In the genomic region with DNA sequence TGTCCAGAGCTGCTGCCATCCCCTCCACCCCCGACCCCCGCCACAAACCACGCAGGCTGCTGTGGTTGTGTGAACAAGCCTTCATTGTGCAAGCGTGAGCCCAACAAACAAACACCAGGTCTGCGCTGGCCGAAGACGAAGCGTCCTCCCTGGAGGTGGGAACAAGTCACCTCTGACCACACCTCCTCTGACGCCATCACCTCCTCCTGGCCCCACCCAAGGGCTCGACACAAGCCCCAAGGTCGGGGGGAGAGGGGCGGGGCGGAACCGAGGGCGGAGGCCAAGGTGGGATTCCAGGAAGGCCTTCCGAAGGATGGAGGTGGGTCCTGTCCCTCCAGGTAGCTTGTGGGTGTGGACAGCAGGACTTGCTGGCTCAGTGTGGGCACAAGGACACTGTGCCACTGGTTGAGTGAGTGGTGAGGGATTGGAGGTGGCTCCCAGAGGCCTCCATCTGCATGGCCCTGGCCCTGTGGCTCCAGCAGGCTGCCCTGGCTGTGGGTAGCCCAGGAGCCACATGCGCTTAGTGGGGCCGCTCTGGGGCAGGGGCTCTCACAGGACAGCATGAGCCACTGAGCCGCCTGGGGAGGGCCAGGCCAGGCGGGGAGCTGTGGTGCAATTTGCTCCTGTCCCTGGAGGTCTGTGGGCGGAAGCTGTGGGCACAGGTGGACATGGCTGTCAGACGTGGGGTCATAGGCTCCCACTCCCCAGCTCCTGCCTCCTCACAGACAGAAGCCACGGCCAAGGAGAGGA, we compare ENCODE assay signal across 11 cellular contexts. TPM values are rescaled to one million over a fixed set of nuclear protein-coding genes. Genes with fewer than 3 reads are reported as not detected.
DNase-seq lines count a peak whose midpoint lies in the region; ATAC-seq, FAIRE-seq and TF ChIP-seq lines count a peak whose summit lies in the region.
"Had no signal": no experiment of that assay in that cellular context is flagged by ENCODE, and none has a peak within 500 bp of the region (broad histone marks: within the 10 kb centered on the region; RNA-seq: fewer than 3 reads in every experiment).

No MANE protein-coding gene starts in this region.

- H3K36me3 ChIP-seq in SK-N-SH (replicated peaks in 1 of 2; ENCODE audit: control insufficient read depth in 1 of 2, insufficient read depth in 2 of 2, low read length in 1 of 2): no peaks in the 10 kb centered on the region
- H3K36me3 ChIP-seq in astrocyte (ENCODE audit: insufficient read depth, low read length): no peaks in the 10 kb centered on the region
- H3K36me3 ChIP-seq in keratinocyte (ENCODE audit: control insufficient read depth in 2 of 2, extremely low read depth in 1 of 2, insufficient read depth in 2 of 2, low read length in 2 of 2): no peaks in the 10 kb centered on the region

- H3K9me2 ChIP-seq in SK-N-SH: no peaks in the 10 kb centered on the region

- no peak for FAIRE-seq in astrocyte (lab: Jason Lieb, UNC)
- FAIRE-seq in keratinocyte (lab: Jason Lieb, UNC): no peak

- peaks cover 12% of the 10 kb centered on the region for H3K4me1 Mint-ChIP-seq in astrocyte (ENCODE audit: low read depth, unreplicated experiment)

- H3F3A ChIP-seq in SK-N-SH (replicated peaks; ENCODE audit: insufficient read depth): no peaks in the 10 kb centered on the region

- H3K4me3 ChIP-seq in SK-N-SH (ENCODE audit: low read depth in 2 of 2, low read length in 1 of 2) (no peak overlapping the region), astrocyte (ENCODE audit: insufficient read depth, low read depth, low read length) (no peak overlapping the region), keratinocyte (ENCODE audit: control insufficient read depth in 2 of 3, extremely low read depth in 1 of 3, insufficient read depth in 2 of 3, low read depth in 1 of 3, low read length in 3 of 3) (no peak overlapping the region)

- H3K4me1 ChIP-seq in SK-N-SH (ENCODE audit: control insufficient read depth in 1 of 2, insufficient read depth in 2 of 2, low read depth in 1 of 2, low read length in 1 of 2): peaks cover 10 to 43% of the 10 kb centered on the region in 2 experiments; a peak in 3 of 4 replicates
- H3K4me1 ChIP-seq in astrocyte (ENCODE audit: insufficient read depth, low read length): peaks cover 14% of the 10 kb centered on the region
- H3K4me1 ChIP-seq in keratinocyte (ENCODE audit: control insufficient read depth, extremely low read depth, insufficient read depth, low read length): peaks cover 12% of the 10 kb centered on the region

- H3K27ac ChIP-seq in SK-N-SH (ENCODE audit: low read depth in 2 of 2, low read length in 1 of 2) (peak overlapping the region in 1 of 2 experiments; percentile 52; a peak in 1 of 4 replicates), astrocyte (ENCODE audit: low read depth, low read length) (peak overlapping the region; percentile 76), keratinocyte (ENCODE audit: control insufficient read depth, insufficient read depth, low read length) (no peak overlapping the region), temporal lobe (ENCODE audit: low read depth, low read length) (peak overlapping the region; percentile 6)
- H3K27ac ChIP-seq: 22Rv1 had no signal

- dilution Hi-C loops in keratinocyte (cut with MboI; ENCODE audit: extremely low pct_ligation_motif_present, low sequenced_read_pairs): no loop called here

- no peaks in the 10 kb centered on the region for H3K9me1 ChIP-seq in keratinocyte (ENCODE audit: control insufficient read depth, extremely low read depth, insufficient read depth, low read length)

- TF ChIP-seq EP300 in SK-N-SH (IDR thresholded peaks at IDR 0.05; ENCODE audit: borderline replicate concordance in 1 of 2, low read depth in 1 of 2, low read length in 1 of 2): no peak

- no peak overlapping the region for H3K9ac ChIP-seq in SK-N-SH
- peak overlapping the region; percentile 62 for H3K9ac ChIP-seq in astrocyte (ENCODE audit: low read length)
- H3K9ac ChIP-seq in keratinocyte (ENCODE audit: control insufficient read depth, extremely low read depth, insufficient read depth, low read length): no peak overlapping the region

- TF ChIP-seq CTCF in SK-N-SH (IDR thresholded peaks at IDR 0.05): no peak
- no peak for TF ChIP-seq CTCF in astrocyte (IDR thresholded peaks at IDR 0.05; ENCODE audit: insufficient read depth, low read depth, low read length)
- TF ChIP-seq CTCF in keratinocyte (optimal IDR thresholded peaks at IDR 0.05 in 1 of 3, IDR thresholded peaks at IDR 0.05 in 1 of 3, conservative IDR thresholded peaks at IDR 0.05 in 1 of 3; ENCODE audit: extremely low read depth in 1 of 3, insufficient read depth in 2 of 3, low read length in 3 of 3): no peak
- no peak for TF ChIP-seq CTCF in GM20000 (IDR thresholded peaks at IDR 0.05; ENCODE audit: extremely low read depth, missing control alignments)

- POLR2A ChIA-PET in SK-N-SH (lab: Yijun Ruan, JAX): interaction anchor here (1.6 kb wide), 1 partner anchor 64 kb away, joined by 3 read pairs; no protein-coding TSS in a partner anchor

- DNase-seq in SK-N-SH: no peak
- no peak for DNase-seq in astrocyte (ENCODE audit: low read depth)
- no peak for DNase-seq in keratinocyte (ENCODE audit: low read depth, low spot score)
- DNase-seq in KBM-7: no peak
- no peak for DNase-seq in GM20000 (ENCODE audit: low spot score)
- DNase-seq: activated CD4-positive, CD25-positive, alpha-beta regulatory T cell treated with anti-CD3 and anti-CD28 coated beads, Interleukin-2, amount 50 U/mL, for 72 hours; NCI-H2227 treated with DMSO at 0.1 percent for 48 hours had no signal

- H3K4me2 ChIP-seq in SK-N-SH: no peak overlapping the region
- H3K4me2 ChIP-seq in astrocyte (ENCODE audit: low read length): peak overlapping the region; percentile 67
- no peak overlapping the region for H3K4me2 ChIP-seq in keratinocyte (ENCODE audit: control insufficient read depth, extremely low read depth, insufficient read depth, low read depth, low read length)

- CTCF ChIA-PET in SK-N-SH (lab: Yijun Ruan, JAX): interaction anchor here (0.7 to 3.6 kb wide), 5 partner anchors 11 to 1967 kb away, joined by 3 to 21 read pairs (median 4); a partner anchor contains a TSS

- H3K27me3 Mint-ChIP-seq in astrocyte (ENCODE audit: low read depth, unreplicated experiment): no peaks in the 10 kb centered on the region

- H3K79me2 ChIP-seq in SK-N-SH (ENCODE audit: insufficient read depth) (no peaks in the 10 kb centered on the region), astrocyte (ENCODE audit: insufficient read depth, low read length) (no peaks in the 10 kb centered on the region), keratinocyte (ENCODE audit: control insufficient read depth, insufficient read depth, low read length) (no peaks in the 10 kb centered on the region)

- H3K27me3 ChIP-seq in SK-N-SH (ENCODE audit: insufficient read depth) (no peaks in the 10 kb centered on the region), astrocyte (ENCODE audit: insufficient read depth, low read length) (no peaks in the 10 kb centered on the region), keratinocyte (ENCODE audit: control insufficient read depth, extremely low read depth, insufficient read depth, low read length) (no peaks in the 10 kb centered on the region)

- no peak for ATAC-seq in SK-N-SH treated with all-trans-retinoic acid at 6 μM for 48 hours
- ATAC-seq in GM21723 (IDR thresholded peaks at IDR 0.05; ENCODE audit: unreplicated experiment): no peak

- in situ Hi-C loops in KBM-7 (cut with MboI; ENCODE audit: low pct_unique_long_range_greater_than_20kb, low sequenced_read_pairs): no loop called here

- peaks cover 5% of the 10 kb centered on the region for H3K36me3 Mint-ChIP-seq in astrocyte (ENCODE audit: low read depth, unreplicated experiment)

- no peaks in the 10 kb centered on the region for H4K20me1 ChIP-seq in SK-N-SH (ENCODE audit: insufficient read depth)
- no peaks in the 10 kb centered on the region for H4K20me1 ChIP-seq in astrocyte (ENCODE audit: insufficient read depth, low read length)
- no peaks in the 10 kb centered on the region for H4K20me1 ChIP-seq in keratinocyte (ENCODE audit: control insufficient read depth, extremely low read depth, insufficient read depth, low read length)

- TF ChIP-seq RAD21 in SK-N-SH (IDR thresholded peaks at IDR 0.05; ENCODE audit: low read length): no peak

- no peaks in the 10 kb centered on the region for H3K9me3 Mint-ChIP-seq in astrocyte (ENCODE audit: unreplicated experiment)

- H3K4me3 Mint-ChIP-seq in astrocyte (ENCODE audit: unreplicated experiment): no peak overlapping the region

- WGBS in SK-N-SH (ENCODE audit: low lambda C conversion rate): 93% methylated on average over 16 of the region's 23 CpGs

- H3K9me3 ChIP-seq in SK-N-SH (no peaks in the 10 kb centered on the region), astrocyte (ENCODE audit: insufficient read depth, low read depth, low read length) (no peaks in the 10 kb centered on the region), keratinocyte (ENCODE audit: control insufficient read depth, low read depth, low read length) (no peaks in the 10 kb centered on the region)

- 0 out of 2 replicates have a peak overlapping the region, but pooled peaks have one; percentile 53 for H2AFZ ChIP-seq in SK-N-SH (ENCODE audit: low read depth)
- peak overlapping the region; percentile 5 for H2AFZ ChIP-seq in astrocyte (ENCODE audit: low read depth, low read length)
- peak overlapping the region; percentile 63 for H2AFZ ChIP-seq in keratinocyte (ENCODE audit: control insufficient read depth, low read length)

- H3K27ac Mint-ChIP-seq in astrocyte (ENCODE audit: unreplicated experiment): peak overlapping the region; percentile 85

RNA-seq across cellular contexts. Expression of a gene that starts 7.4 kb away (rescaled TPM):
- polyA plus RNA-seq in SK-N-SH (2012; rRNA removed) (0.03 TPM in 1 of 2 replicates, not detected in the other), keratinocyte (not detected in 3 replicates)
- not detected in 2 replicates for polyA plus RNA-seq in SK-N-SH (2012; cell fraction: cytosol; rRNA removed)
- not detected in 2 replicates for polyA plus RNA-seq in SK-N-SH (2012; cell fraction: nucleus; rRNA removed)
- total RNA-seq in astrocyte (0.18 TPM in 1 of 2 replicates, not detected in the other), temporal lobe (3.0 TPM)
- polyA plus RNA-seq in keratinocyte (2011; ENCODE audit: low read depth): not detected
- polyA plus RNA-seq in keratinocyte (2011; cell fraction: cytosol; rRNA removed): not detected in 2 replicates
- polyA plus RNA-seq in keratinocyte (2011; cell fraction: nucleus; rRNA removed): not detected in 2 replicates
- not detected in 2 replicates for polyA plus RNA-seq in keratinocyte (2012; ENCODE audit: low replicate concordance)
- polyA minus RNA-seq in keratinocyte: 0.58 TPM in 1 of 3 replicates, not detected in the others
- not detected for polyA minus RNA-seq in keratinocyte (2011; cell fraction: cytosol; rRNA and poly(A)+ RNA removed)
- not detected in 2 replicates for polyA minus RNA-seq in keratinocyte (2011; cell fraction: nucleus; rRNA and poly(A)+ RNA removed)

RNA-seq across cellular contexts. Expression of a gene that starts 36.8 kb away (rescaled TPM):
- polyA plus RNA-seq in SK-N-SH (2012; rRNA removed) (2.2 and 2.7 TPM in 2 replicates), keratinocyte (not detected in 3 replicates)
- 1.3 and 1.8 TPM in 2 replicates for polyA plus RNA-seq in SK-N-SH (2012; cell fraction: cytosol; rRNA removed)
- 13.9 and 22.5 TPM in 2 replicates for polyA plus RNA-seq in SK-N-SH (2012; cell fraction: nucleus; rRNA removed)
- total RNA-seq in astrocyte (73.3 and 75.1 TPM in 2 replicates), temporal lobe (2.2 TPM)
- not detected for polyA plus RNA-seq in keratinocyte (2011; ENCODE audit: low read depth)
- polyA plus RNA-seq in keratinocyte (2011; cell fraction: cytosol; rRNA removed): 0.05 and 0.11 TPM in 2 replicates
- 0.10 and 0.39 TPM in 2 replicates for polyA plus RNA-seq in keratinocyte (2011; cell fraction: nucleus; rRNA removed)
- 0.24 TPM in 1 of 2 replicates, not detected in the other for polyA plus RNA-seq in keratinocyte (2012; ENCODE audit: low replicate concordance)
- 0.06 TPM in 1 of 3 replicates, not detected in the others for polyA minus RNA-seq in keratinocyte
- polyA minus RNA-seq in keratinocyte (2011; cell fraction: cytosol; rRNA and poly(A)+ RNA removed): not detected
- polyA minus RNA-seq in keratinocyte (2011; cell fraction: nucleus; rRNA and poly(A)+ RNA removed): not detected in 2 replicates

Comparison
In these comparisons a context has a peak if more than half of its experiments do, and no peak if none do; other contexts are left out.
1. H2AFZ ChIP-seq: peak in every context shown above with its lines; median percentile 63 in keratinocyte; 53 in SK-N-SH; 5 in astrocyte.
2. RNA of a gene that starts 36.8 kb away (total RNA-seq): 73.3 to 75.1 TPM in astrocyte; 2.2 TPM in temporal lobe (single experiment); every median in the first group is over 10 times any median in the second.